ENCODE assay signal across 1 cellular context in the genomic region with DNA sequence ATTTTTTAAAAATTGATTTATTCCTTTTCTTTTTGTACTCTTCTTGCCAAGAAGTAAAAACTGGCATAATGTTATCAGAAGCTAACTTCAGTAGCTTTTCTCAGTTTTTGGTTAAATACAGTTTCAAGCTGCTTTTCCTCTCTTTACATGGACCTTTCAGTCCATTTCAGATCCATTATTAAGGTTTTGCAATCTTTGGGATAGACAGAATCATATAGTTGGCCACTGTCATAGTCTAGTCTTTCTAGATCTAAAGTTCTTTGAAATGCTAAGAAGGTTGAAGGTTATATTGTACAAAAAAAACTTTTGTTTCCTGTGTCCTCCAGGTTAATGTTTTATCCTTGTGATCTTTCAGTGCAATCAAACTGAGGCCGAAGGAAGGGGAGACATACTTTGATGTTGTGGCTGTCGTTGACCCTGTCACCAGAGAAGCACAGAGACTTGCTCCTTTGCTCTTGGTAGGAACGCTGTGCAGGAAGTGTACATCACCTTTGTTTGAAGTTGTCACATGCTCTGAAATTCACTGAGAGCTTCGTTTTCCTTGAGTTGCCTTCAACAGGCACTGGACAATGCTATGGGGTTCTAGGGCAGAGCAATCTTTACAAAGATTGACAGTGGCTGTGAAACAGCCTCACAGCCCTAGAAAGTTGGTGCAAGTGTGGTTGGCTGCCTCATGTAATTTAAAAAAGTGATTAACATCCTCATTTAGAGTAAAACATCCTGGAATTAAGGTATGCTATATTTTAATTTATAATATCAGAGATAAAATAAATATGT.
TF ChIP-seq lines count a peak whose summit lies in the region.

No MANE protein-coding gene starts in this region.

TF ChIP-seq in HepG2, 621 proteins besides CTCF, POLR2A, EP300 and RAD21 (continued from another document and continues in another):
- TF ChIP-seq, protein P1, sequence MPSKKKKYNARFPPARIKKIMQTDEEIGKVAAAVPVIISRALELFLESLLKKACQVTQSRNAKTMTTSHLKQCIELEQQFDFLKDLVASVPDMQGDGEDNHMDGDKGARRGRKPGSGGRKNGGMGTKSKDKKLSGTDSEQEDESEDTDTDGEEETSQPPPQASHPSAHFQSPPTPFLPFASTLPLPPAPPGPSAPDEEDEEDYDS (CRISPR knock-in tag; IDR thresholded peaks at IDR 0.05), result peak; percentile 90
- TF ChIP-seq MTA1 (CRISPR knock-in tag; IDR thresholded peaks at IDR 0.05; ENCODE audit: borderline replicate concordance) (0 out of 2 replicates have a peak, but pooled peaks have one; percentile 73), ZNF468 (CRISPR knock-in tag; IDR thresholded peaks at IDR 0.05) (no peak), MTF1 (CRISPR knock-in tag; IDR thresholded peaks at IDR 0.05) (no peak), ZNF546 (CRISPR knock-in tag; conservative IDR thresholded peaks at IDR 0.05) (no peak), CEBPG (CRISPR knock-in tag; IDR thresholded peaks at IDR 0.05) (peak; percentile 91), RXRA (CRISPR knock-in tag; IDR thresholded peaks at IDR 0.05) (peak; percentile 98), ZNF337 (CRISPR knock-in tag; IDR thresholded peaks at IDR 0.05; ENCODE audit: borderline replicate concordance, low read depth) (0 out of 2 replicates have a peak, but pooled peaks have one; percentile 63), ZNF788 (CRISPR knock-in tag; IDR thresholded peaks at IDR 0.05; ENCODE audit: borderline replicate concordance) (peak; percentile 91; the same call in 1 of the 2 replicates), ZNF746 (CRISPR knock-in tag; IDR thresholded peaks at IDR 0.05) (0 out of 2 replicates have a peak, but pooled peaks have one; percentile 62), TGIF2 (CRISPR knock-in tag; IDR thresholded peaks at IDR 0.05) (peak; percentile 97), NFE2L1 (CRISPR knock-in tag; IDR thresholded peaks at IDR 0.05; ENCODE audit: borderline replicate concordance) (no peak), CENPT (CRISPR knock-in tag; IDR thresholded peaks at IDR 0.05; ENCODE audit: low read depth) (no peak), GATAD1 (CRISPR knock-in tag; IDR thresholded peaks at IDR 0.05) (peak; percentile 79), ZNF317 (CRISPR knock-in tag; IDR thresholded peaks at IDR 0.05) (peak; percentile 68; the same call in 1 of the 2 replicates), ZNF615 (CRISPR knock-in tag; IDR thresholded peaks at IDR 0.05; ENCODE audit: borderline replicate concordance) (peak; percentile 51; the same call in 1 of the 2 replicates), SNRNP70 (IDR thresholded peaks at IDR 0.05; ENCODE audit: low read depth, low read length) (no peak), ZMYM3 (CRISPR knock-in tag; IDR thresholded peaks at IDR 0.05) (peak; percentile 93), ZNF251 (CRISPR knock-in tag; IDR thresholded peaks at IDR 0.05) (no peak), POLR2AphosphoS2 (IDR thresholded peaks at IDR 0.05; ENCODE audit: low read depth, low read length) (no peak), ZNF496 (CRISPR knock-in tag; IDR thresholded peaks at IDR 0.05; ENCODE audit: insufficient replicate concordance) (no peak), TOPORS (CRISPR knock-in tag; IDR thresholded peaks at IDR 0.05) (0 out of 2 replicates have a peak, but pooled peaks have one; percentile 37), GATAD2A (CRISPR knock-in tag; IDR thresholded peaks at IDR 0.05) (peak; percentile 99), ZNF768 (CRISPR knock-in tag; IDR thresholded peaks at IDR 0.05) (peak; percentile 87; the same call in 1 of the 2 replicates), RXRB (CRISPR knock-in tag; IDR thresholded peaks at IDR 0.05; ENCODE audit: borderline replicate concordance) (peak; percentile 98), RNF2 (conservative IDR thresholded peaks at IDR 0.05; ENCODE audit: low read depth) (no peak), NRL (CRISPR knock-in tag; IDR thresholded peaks at IDR 0.05; ENCODE audit: borderline replicate concordance) (no peak), PPARG (CRISPR knock-in tag; conservative IDR thresholded peaks at IDR 0.05) (peak; percentile 98), RFXAP (CRISPR knock-in tag; IDR thresholded peaks at IDR 0.05; ENCODE audit: borderline replicate concordance) (peak; percentile 77; the same call in 1 of the 2 replicates)
- TF ChIP-seq, protein P2, sequence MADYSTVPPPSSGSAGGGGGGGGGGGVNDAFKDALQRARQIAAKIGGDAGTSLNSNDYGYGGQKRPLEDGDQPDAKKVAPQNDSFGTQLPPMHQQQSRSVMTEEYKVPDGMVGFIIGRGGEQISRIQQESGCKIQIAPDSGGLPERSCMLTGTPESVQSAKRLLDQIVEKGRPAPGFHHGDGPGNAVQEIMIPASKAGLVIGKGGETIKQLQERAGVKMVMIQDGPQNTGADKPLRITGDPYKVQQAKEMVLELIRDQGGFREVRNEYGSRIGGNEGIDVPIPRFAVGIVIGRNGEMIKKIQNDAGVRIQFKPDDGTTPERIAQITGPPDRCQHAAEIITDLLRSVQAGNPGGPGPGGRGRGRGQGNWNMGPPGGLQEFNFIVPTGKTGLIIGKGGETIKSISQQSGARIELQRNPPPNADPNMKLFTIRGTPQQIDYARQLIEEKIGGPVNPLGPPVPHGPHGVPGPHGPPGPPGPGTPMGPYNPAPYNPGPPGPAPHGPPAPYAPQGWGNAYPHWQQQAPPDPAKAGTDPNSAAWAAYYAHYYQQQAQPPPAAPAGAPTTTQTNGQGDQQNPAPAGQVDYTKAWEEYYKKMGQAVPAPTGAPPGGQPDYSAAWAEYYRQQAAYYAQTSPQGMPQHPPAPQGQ (CRISPR knock-in tag; IDR thresholded peaks at IDR 0.05; ENCODE audit: borderline replicate concordance), result peak; percentile 20; the same call in 1 of the 2 replicates
- TF ChIP-seq, protein P3, sequence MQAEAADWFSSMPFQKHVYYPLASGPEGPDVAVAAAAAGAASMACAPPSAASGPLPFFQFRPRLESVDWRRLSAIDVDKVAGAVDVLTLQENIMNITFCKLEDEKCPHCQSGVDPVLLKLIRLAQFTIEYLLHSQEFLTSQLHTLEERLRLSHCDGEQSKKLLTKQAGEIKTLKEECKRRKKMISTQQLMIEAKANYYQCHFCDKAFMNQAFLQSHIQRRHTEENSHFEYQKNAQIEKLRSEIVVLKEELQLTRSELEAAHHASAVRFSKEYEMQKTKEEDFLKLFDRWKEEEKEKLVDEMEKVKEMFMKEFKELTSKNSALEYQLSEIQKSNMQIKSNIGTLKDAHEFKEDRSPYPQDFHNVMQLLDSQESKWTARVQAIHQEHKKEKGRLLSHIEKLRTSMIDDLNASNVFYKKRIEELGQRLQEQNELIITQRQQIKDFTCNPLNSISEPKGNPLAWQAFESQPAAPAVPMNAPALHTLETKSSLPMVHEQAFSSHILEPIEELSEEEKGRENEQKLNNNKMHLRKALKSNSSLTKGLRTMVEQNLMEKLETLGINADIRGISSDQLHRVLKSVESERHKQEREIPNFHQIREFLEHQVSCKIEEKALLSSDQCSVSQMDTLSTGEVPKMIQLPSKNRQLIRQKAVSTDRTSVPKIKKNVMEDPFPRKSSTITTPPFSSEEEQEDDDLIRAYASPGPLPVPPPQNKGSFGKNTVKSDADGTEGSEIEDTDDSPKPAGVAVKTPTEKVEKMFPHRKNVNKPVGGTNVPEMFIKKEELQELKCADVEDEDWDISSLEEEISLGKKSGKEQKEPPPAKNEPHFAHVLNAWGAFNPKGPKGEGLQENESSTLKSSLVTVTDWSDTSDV (CRISPR knock-in tag; IDR thresholded peaks at IDR 0.05), result no peak
- TF ChIP-seq, protein P4, sequence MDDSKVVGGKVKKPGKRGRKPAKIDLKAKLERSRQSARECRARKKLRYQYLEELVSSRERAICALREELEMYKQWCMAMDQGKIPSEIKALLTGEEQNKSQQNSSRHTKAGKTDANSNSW (CRISPR knock-in tag; IDR thresholded peaks at IDR 0.05; ENCODE audit: borderline replicate concordance), result no peak
- TF ChIP-seq, protein P5, sequence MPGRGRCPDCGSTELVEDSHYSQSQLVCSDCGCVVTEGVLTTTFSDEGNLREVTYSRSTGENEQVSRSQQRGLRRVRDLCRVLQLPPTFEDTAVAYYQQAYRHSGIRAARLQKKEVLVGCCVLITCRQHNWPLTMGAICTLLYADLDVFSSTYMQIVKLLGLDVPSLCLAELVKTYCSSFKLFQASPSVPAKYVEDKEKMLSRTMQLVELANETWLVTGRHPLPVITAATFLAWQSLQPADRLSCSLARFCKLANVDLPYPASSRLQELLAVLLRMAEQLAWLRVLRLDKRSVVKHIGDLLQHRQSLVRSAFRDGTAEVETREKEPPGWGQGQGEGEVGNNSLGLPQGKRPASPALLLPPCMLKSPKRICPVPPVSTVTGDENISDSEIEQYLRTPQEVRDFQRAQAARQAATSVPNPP (CRISPR knock-in tag; IDR thresholded peaks at IDR 0.05), result peak; percentile 68
- TF ChIP-seq, protein P6, sequence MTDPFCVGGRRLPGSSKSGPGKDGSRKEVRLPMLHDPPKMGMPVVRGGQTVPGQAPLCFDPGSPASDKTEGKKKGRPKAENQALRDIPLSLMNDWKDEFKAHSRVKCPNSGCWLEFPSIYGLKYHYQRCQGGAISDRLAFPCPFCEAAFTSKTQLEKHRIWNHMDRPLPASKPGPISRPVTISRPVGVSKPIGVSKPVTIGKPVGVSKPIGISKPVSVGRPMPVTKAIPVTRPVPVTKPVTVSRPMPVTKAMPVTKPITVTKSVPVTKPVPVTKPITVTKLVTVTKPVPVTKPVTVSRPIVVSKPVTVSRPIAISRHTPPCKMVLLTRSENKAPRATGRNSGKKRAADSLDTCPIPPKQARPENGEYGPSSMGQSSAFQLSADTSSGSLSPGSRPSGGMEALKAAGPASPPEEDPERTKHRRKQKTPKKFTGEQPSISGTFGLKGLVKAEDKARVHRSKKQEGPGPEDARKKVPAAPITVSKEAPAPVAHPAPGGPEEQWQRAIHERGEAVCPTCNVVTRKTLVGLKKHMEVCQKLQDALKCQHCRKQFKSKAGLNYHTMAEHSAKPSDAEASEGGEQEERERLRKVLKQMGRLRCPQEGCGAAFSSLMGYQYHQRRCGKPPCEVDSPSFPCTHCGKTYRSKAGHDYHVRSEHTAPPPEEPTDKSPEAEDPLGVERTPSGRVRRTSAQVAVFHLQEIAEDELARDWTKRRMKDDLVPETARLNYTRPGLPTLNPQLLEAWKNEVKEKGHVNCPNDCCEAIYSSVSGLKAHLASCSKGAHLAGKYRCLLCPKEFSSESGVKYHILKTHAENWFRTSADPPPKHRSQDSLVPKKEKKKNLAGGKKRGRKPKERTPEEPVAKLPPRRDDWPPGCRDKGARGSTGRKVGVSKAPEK (CRISPR knock-in tag; IDR thresholded peaks at IDR 0.05; ENCODE audit: borderline replicate concordance), result peak; percentile 81; the same call in 1 of the 2 replicates
- TF ChIP-seq, protein P7, sequence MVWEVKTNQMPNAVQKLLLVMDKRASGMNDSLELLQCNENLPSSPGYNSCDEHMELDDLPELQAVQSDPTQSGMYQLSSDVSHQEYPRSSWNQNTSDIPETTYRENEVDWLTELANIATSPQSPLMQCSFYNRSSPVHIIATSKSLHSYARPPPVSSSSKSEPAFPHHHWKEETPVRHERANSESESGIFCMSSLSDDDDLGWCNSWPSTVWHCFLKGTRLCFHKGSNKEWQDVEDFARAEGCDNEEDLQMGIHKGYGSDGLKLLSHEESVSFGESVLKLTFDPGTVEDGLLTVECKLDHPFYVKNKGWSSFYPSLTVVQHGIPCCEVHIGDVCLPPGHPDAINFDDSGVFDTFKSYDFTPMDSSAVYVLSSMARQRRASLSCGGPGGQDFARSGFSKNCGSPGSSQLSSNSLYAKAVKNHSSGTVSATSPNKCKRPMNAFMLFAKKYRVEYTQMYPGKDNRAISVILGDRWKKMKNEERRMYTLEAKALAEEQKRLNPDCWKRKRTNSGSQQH (CRISPR knock-in tag; IDR thresholded peaks at IDR 0.05; ENCODE audit: low read depth), result peak; percentile 77
- TF ChIP-seq, protein P8, sequence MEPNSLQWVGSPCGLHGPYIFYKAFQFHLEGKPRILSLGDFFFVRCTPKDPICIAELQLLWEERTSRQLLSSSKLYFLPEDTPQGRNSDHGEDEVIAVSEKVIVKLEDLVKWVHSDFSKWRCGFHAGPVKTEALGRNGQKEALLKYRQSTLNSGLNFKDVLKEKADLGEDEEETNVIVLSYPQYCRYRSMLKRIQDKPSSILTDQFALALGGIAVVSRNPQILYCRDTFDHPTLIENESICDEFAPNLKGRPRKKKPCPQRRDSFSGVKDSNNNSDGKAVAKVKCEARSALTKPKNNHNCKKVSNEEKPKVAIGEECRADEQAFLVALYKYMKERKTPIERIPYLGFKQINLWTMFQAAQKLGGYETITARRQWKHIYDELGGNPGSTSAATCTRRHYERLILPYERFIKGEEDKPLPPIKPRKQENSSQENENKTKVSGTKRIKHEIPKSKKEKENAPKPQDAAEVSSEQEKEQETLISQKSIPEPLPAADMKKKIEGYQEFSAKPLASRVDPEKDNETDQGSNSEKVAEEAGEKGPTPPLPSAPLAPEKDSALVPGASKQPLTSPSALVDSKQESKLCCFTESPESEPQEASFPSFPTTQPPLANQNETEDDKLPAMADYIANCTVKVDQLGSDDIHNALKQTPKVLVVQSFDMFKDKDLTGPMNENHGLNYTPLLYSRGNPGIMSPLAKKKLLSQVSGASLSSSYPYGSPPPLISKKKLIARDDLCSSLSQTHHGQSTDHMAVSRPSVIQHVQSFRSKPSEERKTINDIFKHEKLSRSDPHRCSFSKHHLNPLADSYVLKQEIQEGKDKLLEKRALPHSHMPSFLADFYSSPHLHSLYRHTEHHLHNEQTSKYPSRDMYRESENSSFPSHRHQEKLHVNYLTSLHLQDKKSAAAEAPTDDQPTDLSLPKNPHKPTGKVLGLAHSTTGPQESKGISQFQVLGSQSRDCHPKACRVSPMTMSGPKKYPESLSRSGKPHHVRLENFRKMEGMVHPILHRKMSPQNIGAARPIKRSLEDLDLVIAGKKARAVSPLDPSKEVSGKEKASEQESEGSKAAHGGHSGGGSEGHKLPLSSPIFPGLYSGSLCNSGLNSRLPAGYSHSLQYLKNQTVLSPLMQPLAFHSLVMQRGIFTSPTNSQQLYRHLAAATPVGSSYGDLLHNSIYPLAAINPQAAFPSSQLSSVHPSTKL (CRISPR knock-in tag; IDR thresholded peaks at IDR 0.05), result peak; percentile 99
- TF ChIP-seq, protein P9, sequence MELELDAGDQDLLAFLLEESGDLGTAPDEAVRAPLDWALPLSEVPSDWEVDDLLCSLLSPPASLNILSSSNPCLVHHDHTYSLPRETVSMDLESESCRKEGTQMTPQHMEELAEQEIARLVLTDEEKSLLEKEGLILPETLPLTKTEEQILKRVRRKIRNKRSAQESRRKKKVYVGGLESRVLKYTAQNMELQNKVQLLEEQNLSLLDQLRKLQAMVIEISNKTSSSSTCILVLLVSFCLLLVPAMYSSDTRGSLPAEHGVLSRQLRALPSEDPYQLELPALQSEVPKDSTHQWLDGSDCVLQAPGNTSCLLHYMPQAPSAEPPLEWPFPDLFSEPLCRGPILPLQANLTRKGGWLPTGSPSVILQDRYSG (CRISPR knock-in tag; IDR thresholded peaks at IDR 0.05), result no peak
- TF ChIP-seq, protein P10, sequence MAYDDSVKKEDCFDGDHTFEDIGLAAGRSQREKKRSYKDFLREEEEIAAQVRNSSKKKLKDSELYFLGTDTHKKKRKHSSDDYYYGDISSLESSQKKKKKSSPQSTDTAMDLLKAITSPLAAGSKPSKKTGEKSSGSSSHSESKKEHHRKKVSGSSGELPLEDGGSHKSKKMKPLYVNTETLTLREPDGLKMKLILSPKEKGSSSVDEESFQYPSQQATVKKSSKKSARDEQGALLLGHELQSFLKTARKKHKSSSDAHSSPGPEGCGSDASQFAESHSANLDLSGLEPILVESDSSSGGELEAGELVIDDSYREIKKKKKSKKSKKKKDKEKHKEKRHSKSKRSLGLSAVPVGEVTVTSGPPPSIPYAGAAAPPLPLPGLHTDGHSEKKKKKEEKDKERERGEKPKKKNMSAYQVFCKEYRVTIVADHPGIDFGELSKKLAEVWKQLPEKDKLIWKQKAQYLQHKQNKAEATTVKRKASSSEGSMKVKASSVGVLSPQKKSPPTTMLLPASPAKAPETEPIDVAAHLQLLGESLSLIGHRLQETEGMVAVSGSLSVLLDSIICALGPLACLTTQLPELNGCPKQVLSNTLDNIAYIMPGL (CRISPR knock-in tag; IDR thresholded peaks at IDR 0.05; ENCODE audit: borderline replicate concordance in 1 of 2, low read depth in 1 of 2), result peak; percentile 16 to 89; a peak in 1 of 4 replicates
